ENCODE assay signal across 8 cellular contexts in genomic region chrX:66638591-66639500, GRCh38. TPM values are rescaled to one million over a fixed set of nuclear protein-coding genes. Genes with fewer than 3 reads are reported as not detected.
A peak's percentile ranks its signal among the peaks of the same experiment; 100 is the strongest.
DNase-seq lines count a peak whose midpoint lies in the region; ATAC-seq and TF ChIP-seq lines count a peak whose summit lies in the region.

A gene with protein sequence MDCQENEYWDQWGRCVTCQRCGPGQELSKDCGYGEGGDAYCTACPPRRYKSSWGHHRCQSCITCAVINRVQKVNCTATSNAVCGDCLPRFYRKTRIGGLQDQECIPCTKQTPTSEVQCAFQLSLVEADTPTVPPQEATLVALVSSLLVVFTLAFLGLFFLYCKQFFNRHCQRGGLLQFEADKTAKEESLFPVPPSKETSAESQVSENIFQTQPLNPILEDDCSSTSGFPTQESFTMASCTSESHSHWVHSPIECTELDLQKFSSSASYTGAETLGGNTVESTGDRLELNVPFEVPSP (minus strand): TSS chrX:66639078. CDS start chrX:66616020, 23,058 bp downstream.

- H3K4me3 Mint-ChIP-seq in CD8-positive, alpha-beta memory T cell, result peak within 1 kb of the TSS in 5 of 7 donors; percentile 37 to 68 (median 46)
- H3K4me3 Mint-ChIP-seq in nephron progenitor cell, result peak within 1 kb of the TSS; percentile 90

- peak in 1 of 5 donors; percentile 7 for DNase-seq in CD8-positive, alpha-beta memory T cell
- DNase-seq in activated CD4-positive, alpha-beta T cell treated with anti-CD3 and anti-CD28 coated beads, Interleukin-2, amount 50 U/mL, for 4 hours, result peak; percentile 2 to 16
- DNase-seq in esophagus muscularis mucosa (ENCODE audit: extremely low spot score) (no peak), nephron progenitor cell (peak; percentile 41), upper lobe of left lung (peak; percentile 16 to 41), NCI-H446 (lab: John Stamatoyannopoulos, UW) (no peak)

- H3K36me3 ChIP-seq in CD8-positive, alpha-beta memory T cell (ENCODE audit: insufficient read depth, low read length), result no peaks in the 10 kb centered on the region
- H3K36me3 ChIP-seq in esophagus muscularis mucosa (no peaks in the 10 kb centered on the region), upper lobe of left lung (no peaks in the 10 kb centered on the region)

- TF ChIP-seq POLR2A in esophagus muscularis mucosa (IDR thresholded peaks at IDR 0.05; ENCODE audit: low read depth) (no peak), upper lobe of left lung (IDR thresholded peaks at IDR 0.05) (no peak)

- no peaks in the 10 kb centered on the region for H3K27me3 ChIP-seq in CD8-positive, alpha-beta memory T cell (ENCODE audit: insufficient read depth, low read length, poor library complexity, severe bottlenecking)
- H3K27me3 ChIP-seq in esophagus muscularis mucosa, result no peaks in the 10 kb centered on the region
- no peaks in the 10 kb centered on the region for H3K27me3 ChIP-seq in upper lobe of left lung

- no peak within 1 kb of the TSS for H3K27ac ChIP-seq in CD8-positive, alpha-beta memory T cell (ENCODE audit: low read depth, low read length)
- H3K27ac ChIP-seq in esophagus muscularis mucosa (replicated peaks in 1 of 4) (peak within 1 kb of the TSS in 2 of 4 donors; percentile 23 to 39), upper lobe of left lung (no peak within 1 kb of the TSS)

- peak within 1 kb of the TSS in 1 of 8 donors; percentile 68 for H3K27ac Mint-ChIP-seq in CD8-positive, alpha-beta memory T cell
- H3K27ac Mint-ChIP-seq in nephron progenitor cell, result peak within 1 kb of the TSS; percentile 80

- no peak for TF ChIP-seq EP300 in esophagus muscularis mucosa (IDR thresholded peaks at IDR 0.05)
- no peak for TF ChIP-seq EP300 in upper lobe of left lung (IDR thresholded peaks at IDR 0.05)

- 37% methylated on average over 23 of the region's 32 CpGs for WGBS in esophagus muscularis mucosa
- WGBS in upper lobe of left lung, 2 donors, result 5 to 32% methylated on average over 7 to 25 of the region's 32 CpGs

- H3K36me3 Mint-ChIP-seq in CD8-positive, alpha-beta memory T cell, result no peaks in the 10 kb centered on the region
- H3K36me3 Mint-ChIP-seq in nephron progenitor cell (ENCODE audit: low read depth), result peaks cover 7% of the 10 kb centered on the region

- H3K27me3 Mint-ChIP-seq in CD8-positive, alpha-beta memory T cell, result no peaks in the 10 kb centered on the region
- H3K27me3 Mint-ChIP-seq in nephron progenitor cell (ENCODE audit: low read depth, poor library complexity), result peaks cover 6% of the 10 kb centered on the region

- POLR2A ChIA-PET in CD8-positive, alpha-beta memory T cell (lab: Charles Lee), result no interaction called here

- CTCF ChIA-PET in CD8-positive, alpha-beta memory T cell (lab: Charles Lee), result no interaction called here

- H3K4me1 ChIP-seq in CD8-positive, alpha-beta memory T cell (ENCODE audit: insufficient read depth, low read length), result no peaks in the 10 kb centered on the region
- H3K4me1 ChIP-seq in esophagus muscularis mucosa, result peaks cover 0 to 5% (median 0%) of the 10 kb centered on the region in 4 donors
- H3K4me1 ChIP-seq in upper lobe of left lung, result no peaks in the 10 kb centered on the region

- intact Hi-C loops in esophagus muscularis mucosa (cut with DNase I), result no loop called here

- no peaks in the 10 kb centered on the region for H3K9me3 Mint-ChIP-seq in CD8-positive, alpha-beta memory T cell
- H3K9me3 Mint-ChIP-seq in nephron progenitor cell, result peaks cover 36% of the 10 kb centered on the region

- H3K9me3 ChIP-seq in CD8-positive, alpha-beta memory T cell (ENCODE audit: low read length), result no peaks in the 10 kb centered on the region
- H3K9me3 ChIP-seq in esophagus muscularis mucosa, result no peaks in the 10 kb centered on the region
- H3K9me3 ChIP-seq in upper lobe of left lung, result no peaks in the 10 kb centered on the region

- H3K4me1 Mint-ChIP-seq in CD8-positive, alpha-beta memory T cell, result peaks cover 0 to 7% (median 0%) of the 10 kb centered on the region in 3 donors
- peaks cover 25% of the 10 kb centered on the region for H3K4me1 Mint-ChIP-seq in nephron progenitor cell

- ATAC-seq in GM19372 (IDR thresholded peaks at IDR 0.05; ENCODE audit: low read depth, unreplicated experiment), result peak; percentile 90
- ATAC-seq in HG03354 (IDR thresholded peaks at IDR 0.05; ENCODE audit: poor library complexity, severe bottlenecking, unreplicated experiment), result peak; percentile 89
- peak; percentile 46 to 63 for ATAC-seq in upper lobe of left lung (ENCODE audit: low FRiP score in 2 of 2)

- TF ChIP-seq CTCF in esophagus muscularis mucosa (IDR thresholded peaks at IDR 0.05) (no peak), nephron progenitor cell (IDR thresholded peaks at IDR 0.05) (no peak), upper lobe of left lung (IDR thresholded peaks at IDR 0.05) (no peak)

- no peak within 1 kb of the TSS for H3K4me3 ChIP-seq in CD8-positive, alpha-beta memory T cell (ENCODE audit: low read length)
- H3K4me3 ChIP-seq in esophagus muscularis mucosa (peak within 1 kb of the TSS; percentile 48 to 55 (median 48)), upper lobe of left lung (peak within 1 kb of the TSS in 3 of 4 donors; percentile 25 to 40 (median 33))

RNA-seq across cellular contexts. Expression of the gene that starts here (rescaled TPM):
- 1 to 10 TPM; 1.6 to 2.0 TPM for total RNA-seq in CD8-positive, alpha-beta memory T cell
- not detected for polyA plus RNA-seq in CD8-positive, alpha-beta memory T cell
- 1 to 10 TPM; 1.7 to 5.2 (median 3.1) TPM for total RNA-seq in esophagus muscularis mucosa
- 1 to 10 TPM in 4 of 6 donors, under 1 TPM in 1, not detected in 1; 0.30 to 4.9 (median 2.1) TPM for total RNA-seq in upper lobe of left lung

Comparison
In these comparisons a context has a peak if more than half of its experiments do, and no peak if none do; other contexts are left out.
1. DNase-seq: peak in activated CD4-positive, alpha-beta T cell treated with anti-CD3 and anti-CD28 coated beads, Interleukin-2, amount 50 U/mL, for 4 hours (2 of 2), nephron progenitor cell (single experiment) and upper lobe of left lung (2 of 2); none in esophagus muscularis mucosa (single experiment) and NCI-H446 (0 of 2).
2. Peak in every context shown above with its lines, with median percentiles within 50 percentile points of each other: ATAC-seq.